Comparison of ENCODE assay signal across 1 cellular context in genomic region chrX:30888526-30889146, GRCh38.
TF ChIP-seq lines count a peak whose summit lies in the region.

No MANE protein-coding gene starts in this region.

TF ChIP-seq in HepG2, 621 proteins besides CTCF, POLR2A, EP300 and RAD21 (continued from another document and continues in another):
- no peak for TF ChIP-seq AFF4 (CRISPR knock-in tag; IDR thresholded peaks at IDR 0.05)
- TF ChIP-seq ZFP90 (CRISPR knock-in tag; IDR thresholded peaks at IDR 0.05; ENCODE audit: borderline replicate concordance), result no peak
- no peak for TF ChIP-seq U2AF1 (optimal IDR thresholded peaks at IDR 0.05; ENCODE audit: low read depth, low read length)
- peak; percentile 71 for TF ChIP-seq AGO2 (optimal IDR thresholded peaks at IDR 0.05; ENCODE audit: low read depth, low read length)
- no peak for TF ChIP-seq ZBTB2 (CRISPR knock-in tag; IDR thresholded peaks at IDR 0.05; ENCODE audit: low read depth)
- TF ChIP-seq ARID4A (CRISPR knock-in tag; IDR thresholded peaks at IDR 0.05; ENCODE audit: borderline replicate concordance), result 0 out of 2 replicates have a peak, but pooled peaks have one; percentile 29
- 0 out of 2 replicates have a peak, but pooled peaks have one; percentile 17 for TF ChIP-seq ZNF784 (CRISPR knock-in tag; IDR thresholded peaks at IDR 0.05; ENCODE audit: borderline replicate concordance)
- no peak for TF ChIP-seq MTA3 (CRISPR knock-in tag; IDR thresholded peaks at IDR 0.05)
- no peak for TF ChIP-seq ZBTB10 (CRISPR knock-in tag; IDR thresholded peaks at IDR 0.05; ENCODE audit: borderline replicate concordance)
- no peak for TF ChIP-seq THYN1 (CRISPR knock-in tag; IDR thresholded peaks at IDR 0.05; ENCODE audit: borderline replicate concordance, low read depth)
- TF ChIP-seq BATF2 (CRISPR knock-in tag; IDR thresholded peaks at IDR 0.05), result no peak
- peak; percentile 69; the same call in 1 of the 2 replicates for TF ChIP-seq RBFOX2 (IDR thresholded peaks at IDR 0.05; ENCODE audit: low read depth, low read length)
- peak; percentile 30; the same call in 1 of the 2 replicates for TF ChIP-seq UBTF (CRISPR knock-in tag; IDR thresholded peaks at IDR 0.05)
- no peak for TF ChIP-seq ETV5 (CRISPR knock-in tag; IDR thresholded peaks at IDR 0.05; ENCODE audit: borderline replicate concordance)
- TF ChIP-seq ZXDC (CRISPR knock-in tag; IDR thresholded peaks at IDR 0.05), result 0 out of 2 replicates have a peak, but pooled peaks have one; percentile 34
- TF ChIP-seq ASH2L (IDR thresholded peaks at IDR 0.05; ENCODE audit: insufficient read length, low read depth, low read length), result peak; percentile 75
- no peak for TF ChIP-seq NAIF1 (CRISPR knock-in tag; IDR thresholded peaks at IDR 0.05; ENCODE audit: borderline replicate concordance)
- TF ChIP-seq ZNF318 (CRISPR knock-in tag; IDR thresholded peaks at IDR 0.05), result no peak
- no peak for TF ChIP-seq DPF2 (CRISPR knock-in tag; IDR thresholded peaks at IDR 0.05; ENCODE audit: borderline replicate concordance, low read depth)
